12 cellular contexts compared by ENCODE assay signal in genomic region chr4:47664051-47664826, GRCh38.
A peak's percentile ranks its signal among the peaks of the same experiment; 100 is the strongest.
DNase-seq lines count a peak whose midpoint lies in the region; ATAC-seq and TF ChIP-seq lines count a peak whose summit lies in the region.
"Had no signal": no experiment of that assay in that cellular context is flagged by ENCODE, and none has a peak within 500 bp of the region (broad histone marks: within the 10 kb centered on the region; RNA-seq: fewer than 3 reads in every experiment).

No MANE protein-coding gene starts in this region.

- peaks cover 10% of the 10 kb centered on the region for H3K4me1 ChIP-seq in left ventricle myocardium inferior
- H3K4me1 ChIP-seq: Caco-2 had no signal

- no peaks in the 10 kb centered on the region for H3K27me3 ChIP-seq in left ventricle myocardium inferior (ENCODE audit: low read depth)

- H3K4me3 ChIP-seq in left ventricle myocardium inferior (no peak overlapping the region), fibroblast of pulmonary artery (replicated peaks; ENCODE audit: low read depth, low read length) (no peak overlapping the region)

- H3K9me3 ChIP-seq in left ventricle myocardium inferior (replicated peaks): no peaks in the 10 kb centered on the region
- H3K9me3 ChIP-seq: Caco-2 had no signal

- intact Hi-C loops in left cardiac atrium (cut with DNase I) (no loop called here), left ventricle myocardium inferior (cut with micrococcal nuclease) (no loop called here)

- peaks cover 14% of the 10 kb centered on the region for H3K36me3 ChIP-seq in left ventricle myocardium inferior

- H3K27ac ChIP-seq in left ventricle myocardium inferior (replicated peaks): no peak overlapping the region
- H3K27ac ChIP-seq: C4-2B had no signal

- DNase-seq in left cardiac atrium: no peak
- DNase-seq in left ventricle myocardium inferior: no peak
- peak; percentile 20 for DNase-seq in fibroblast of pulmonary artery (ENCODE audit: low read depth)
- DNase-seq in medulla oblongata (ENCODE audit: extremely low spot score): peak; percentile 40
- peak; percentile 67 for DNase-seq in superior temporal gyrus (ENCODE audit: extremely low spot score)
- DNase-seq in AG20443 (ENCODE audit: low spot score): no peak
- no peak for DNase-seq in NCI-H2171 (lab: John Stamatoyannopoulos, UW)
- DNase-seq: Caco-2; CD4-positive, alpha-beta T cell; H9 had no signal

- ATAC-seq in left cardiac atrium: peak; percentile 31 to 37
- ATAC-seq: HepG2 had no signal

- TF ChIP-seq CTCF in left ventricle myocardium inferior (IDR thresholded peaks at IDR 0.05; ENCODE audit: borderline replicate concordance): no peak
- TF ChIP-seq CTCF in fibroblast of pulmonary artery (IDR thresholded peaks at IDR 0.05; ENCODE audit: low read length, missing control alignments): no peak

Comparison
In these comparisons a context has a peak if more than half of its experiments do, and no peak if none do; other contexts are left out.
1. DNase-seq: peak in fibroblast of pulmonary artery (single experiment), medulla oblongata (single experiment) and superior temporal gyrus (single experiment); none in left cardiac atrium (single experiment), left ventricle myocardium inferior (single experiment), AG20443 (single experiment) and NCI-H2171 (single experiment).